Comparison of ENCODE assay signal across 24 cellular contexts in the genomic region with DNA sequence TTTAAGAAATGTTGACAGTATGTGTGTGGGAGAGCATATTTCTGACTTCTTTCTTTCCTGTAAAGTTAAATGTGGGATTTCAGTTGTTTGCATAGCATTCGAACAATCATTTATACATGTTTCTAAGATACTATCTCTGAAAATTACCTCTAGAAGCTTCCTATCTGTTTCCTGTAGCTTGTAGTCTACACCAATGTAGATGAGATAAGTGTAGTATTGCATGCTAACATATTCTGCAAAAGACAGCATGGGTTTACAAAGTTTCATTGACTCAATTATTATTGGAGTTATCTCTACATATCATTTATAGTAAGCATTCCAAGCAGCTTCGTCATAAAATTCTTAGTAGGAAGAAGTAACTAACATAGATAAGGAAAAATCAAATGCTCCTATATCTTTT.
"Had no signal": no experiment of that assay in that cellular context is flagged by ENCODE, and none has a peak within 500 bp of the region (broad histone marks: within the 10 kb centered on the region; RNA-seq: fewer than 3 reads in every experiment).

No MANE protein-coding gene starts in this region.

- DNase-seq: cortex of kidney; effector memory CD8-positive, alpha-beta T cell; foreskin fibroblast; gastrocnemius medialis; head of caudate nucleus; left cardiac atrium; left lung; mesenchymal stem cell; mucosa of descending colon; naive B cell; right lobe of liver; small intestine; stimulated activated CD4-positive, alpha-beta T cell treated with anti-CD3 and anti-CD28 coated beads, Interleukin-15, amount 100 ng/mL, for 24 hours; stimulated activated CD4-positive, alpha-beta T cell treated with anti-CD3 and anti-CD28 coated beads, Interleukin-2, amount 100 ng/mL, for 48 hours; stimulated activated naive B cell treated with anti-CD40 and anti-IgM and Interleukin-4, amounts not matched to agents 10 μg/mL and 1 μg/mL and 100 μg/mL, for 72 hours; transverse colon; upper lobe of right lung; uterus had no signal

- H3K27me3 ChIP-seq: gastrocnemius medialis, left lung, neural progenitor cell, right lobe of liver, transverse colon, upper lobe of right lung, uterus had no signal

- H3K4me1 Mint-ChIP-seq: mesothelial cell of epicardium; naive B cell; nephron; neural progenitor cell; stimulated activated naive B cell treated with anti-CD40 and anti-IgM and Interleukin-4, amounts not matched to agents 10 μg/mL and 1 μg/mL and 100 μg/mL, for 72 hours had no signal

- H3K36me3 Mint-ChIP-seq: mesothelial cell of epicardium; naive B cell; neural progenitor cell; stimulated activated naive B cell treated with anti-CD40 and anti-IgM and Interleukin-4, amounts not matched to agents 10 μg/mL and 1 μg/mL and 100 μg/mL, for 72 hours had no signal

- H3K27ac Mint-ChIP-seq: effector memory CD8-positive, alpha-beta T cell; mesothelial cell of epicardium; naive B cell; nephron; neural progenitor cell; progenitor cell of endocrine pancreas; stimulated activated naive B cell treated with anti-CD40 and anti-IgM and Interleukin-4, amounts not matched to agents 10 μg/mL and 1 μg/mL and 100 μg/mL, for 72 hours; stimulated activated naive CD8-positive, alpha-beta T cell treated with anti-CD3 and anti-CD28 coated beads, Interleukin-15, Interleukin-2, amounts not matched to agents 100 ng/mL and 50 ng/mL, for 24 hours had no signal

- H3K27ac ChIP-seq: gastrocnemius medialis, left lung, neural progenitor cell, parathyroid adenoma, right lobe of liver, transverse colon, upper lobe of right lung, uterus had no signal

- H3K9me3 Mint-ChIP-seq: effector memory CD8-positive, alpha-beta T cell; mesothelial cell of epicardium; naive B cell; nephron; neural progenitor cell; stimulated activated naive CD8-positive, alpha-beta T cell treated with anti-CD3 and anti-CD28 coated beads, Interleukin-15, Interleukin-2, amounts not matched to agents 100 ng/mL and 50 ng/mL, for 24 hours had no signal

- H3K4me3 ChIP-seq: gastrocnemius medialis, left lung, mucosa of descending colon, neural progenitor cell, right lobe of liver, transverse colon, upper lobe of right lung, uterus had no signal

- ATAC-seq: effector memory CD8-positive, alpha-beta T cell; gastrocnemius medialis; left cardiac atrium; left lung; mucosa of descending colon; right lobe of liver; stimulated activated naive B cell treated with anti-CD40 and anti-IgM and Interleukin-4, amounts not matched to agents 10 μg/mL and 1 μg/mL and 100 μg/mL, for 72 hours; upper lobe of right lung had no signal

- H3K36me3 ChIP-seq: gastrocnemius medialis, left lung, neural progenitor cell, right lobe of liver, transverse colon, upper lobe of right lung, uterus had no signal

- H3K4me3 Mint-ChIP-seq: effector memory CD8-positive, alpha-beta T cell; mesothelial cell of epicardium; naive B cell; nephron; neural progenitor cell; stimulated activated naive B cell treated with anti-CD40 and anti-IgM and Interleukin-4, amounts not matched to agents 10 μg/mL and 1 μg/mL and 100 μg/mL, for 72 hours; stimulated activated naive CD8-positive, alpha-beta T cell treated with anti-CD3 and anti-CD28 coated beads, Interleukin-15, Interleukin-2, amounts not matched to agents 100 ng/mL and 50 ng/mL, for 24 hours had no signal

- H3K27me3 Mint-ChIP-seq: progenitor cell of endocrine pancreas had no signal
